ENCODE assay signal across 2 cellular contexts in the genomic region with DNA sequence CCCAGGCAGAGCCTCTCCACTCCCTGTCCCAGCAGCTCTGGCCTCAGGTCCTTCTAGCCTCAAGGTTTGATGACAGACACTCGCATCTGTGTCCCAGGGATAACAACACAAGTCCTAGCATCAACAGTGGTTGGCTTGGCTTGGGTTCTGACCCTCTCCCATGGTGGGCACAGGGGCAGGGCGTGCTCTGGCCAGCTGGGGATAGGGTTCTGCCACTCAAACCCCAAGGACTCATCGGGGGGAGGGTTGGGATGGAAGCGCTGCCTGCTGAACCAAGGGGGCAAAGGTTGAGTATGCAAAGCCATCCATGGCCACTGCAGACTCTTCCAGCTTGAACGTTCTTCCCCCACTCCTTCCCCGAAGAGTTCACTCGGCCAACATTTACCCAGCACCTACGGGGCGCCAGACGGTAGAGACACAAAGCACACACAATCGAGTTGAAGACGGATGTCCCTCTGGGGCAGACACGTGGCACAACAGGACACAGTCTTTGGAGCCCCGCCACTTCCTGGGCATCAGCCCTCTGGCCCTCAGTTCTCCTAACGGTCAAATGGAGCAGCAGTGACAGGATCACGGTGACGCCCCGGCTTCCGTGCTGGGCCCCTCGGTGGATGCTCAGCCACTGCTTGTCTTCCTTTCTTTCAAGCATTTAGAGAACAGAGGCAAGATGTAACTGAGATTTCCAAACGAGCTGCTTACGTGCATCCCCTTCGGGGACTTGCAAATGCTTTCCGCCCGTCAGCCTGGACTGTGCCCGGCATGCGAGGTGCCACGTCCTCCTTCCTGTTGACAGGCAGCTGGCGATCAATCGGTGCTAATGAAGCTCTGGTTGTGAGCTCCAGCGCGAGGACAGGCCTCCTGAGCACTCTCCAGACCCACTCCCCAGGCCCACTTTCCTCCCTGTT.
TF ChIP-seq lines count a peak whose summit lies in the region.

No MANE protein-coding gene starts in this region.

TF ChIP-seq in K562, 482 proteins besides CTCF, POLR2A, EP300 and RAD21:
- TF ChIP-seq POLR2G (IDR thresholded peaks at IDR 0.05; ENCODE audit: low read depth, low read length) (peak; percentile 22; the same call in 1 of the 2 replicates), HNRNPLL (IDR thresholded peaks at IDR 0.05; ENCODE audit: low read depth, low read length, poor library complexity, severe bottlenecking) (no peak), NUFIP1 (IDR thresholded peaks at IDR 0.05; ENCODE audit: partially characterized antibody) (no peak), RBFOX2 (IDR thresholded peaks at IDR 0.05; ENCODE audit: low read depth, low read length) (peak; percentile 43)
- TF ChIP-seq, protein P1, sequence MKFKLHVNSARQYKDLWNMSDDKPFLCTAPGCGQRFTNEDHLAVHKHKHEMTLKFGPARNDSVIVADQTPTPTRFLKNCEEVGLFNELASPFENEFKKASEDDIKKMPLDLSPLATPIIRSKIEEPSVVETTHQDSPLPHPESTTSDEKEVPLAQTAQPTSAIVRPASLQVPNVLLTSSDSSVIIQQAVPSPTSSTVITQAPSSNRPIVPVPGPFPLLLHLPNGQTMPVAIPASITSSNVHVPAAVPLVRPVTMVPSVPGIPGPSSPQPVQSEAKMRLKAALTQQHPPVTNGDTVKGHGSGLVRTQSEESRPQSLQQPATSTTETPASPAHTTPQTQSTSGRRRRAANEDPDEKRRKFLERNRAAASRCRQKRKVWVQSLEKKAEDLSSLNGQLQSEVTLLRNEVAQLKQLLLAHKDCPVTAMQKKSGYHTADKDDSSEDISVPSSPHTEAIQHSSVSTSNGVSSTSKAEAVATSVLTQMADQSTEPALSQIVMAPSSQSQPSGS (CRISPR knock-in tag; IDR thresholded peaks at IDR 0.05): no peak
TF ChIP-seq in K562: peak in this region for 2.

TF ChIP-seq in HepG2, 621 proteins besides CTCF, POLR2A, EP300 and RAD21:
- TF ChIP-seq SAFB2 (CRISPR knock-in tag; IDR thresholded peaks at IDR 0.05; ENCODE audit: borderline replicate concordance, low read depth): 0 out of 2 replicates have a peak, but pooled peaks have one; percentile 6
- TF ChIP-seq, protein P2, sequence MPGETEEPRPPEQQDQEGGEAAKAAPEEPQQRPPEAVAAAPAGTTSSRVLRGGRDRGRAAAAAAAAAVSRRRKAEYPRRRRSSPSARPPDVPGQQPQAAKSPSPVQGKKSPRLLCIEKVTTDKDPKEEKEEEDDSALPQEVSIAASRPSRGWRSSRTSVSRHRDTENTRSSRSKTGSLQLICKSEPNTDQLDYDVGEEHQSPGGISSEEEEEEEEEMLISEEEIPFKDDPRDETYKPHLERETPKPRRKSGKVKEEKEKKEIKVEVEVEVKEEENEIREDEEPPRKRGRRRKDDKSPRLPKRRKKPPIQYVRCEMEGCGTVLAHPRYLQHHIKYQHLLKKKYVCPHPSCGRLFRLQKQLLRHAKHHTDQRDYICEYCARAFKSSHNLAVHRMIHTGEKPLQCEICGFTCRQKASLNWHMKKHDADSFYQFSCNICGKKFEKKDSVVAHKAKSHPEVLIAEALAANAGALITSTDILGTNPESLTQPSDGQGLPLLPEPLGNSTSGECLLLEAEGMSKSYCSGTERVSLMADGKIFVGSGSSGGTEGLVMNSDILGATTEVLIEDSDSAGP (CRISPR knock-in tag; IDR thresholded peaks at IDR 0.05; ENCODE audit: borderline replicate concordance): 0 out of 2 replicates have a peak, but pooled peaks have one; percentile 17
- no peak for TF ChIP-seq TSC22D2 (CRISPR knock-in tag; IDR thresholded peaks at IDR 0.05; ENCODE audit: borderline replicate concordance)
- TF ChIP-seq, protein P3, sequence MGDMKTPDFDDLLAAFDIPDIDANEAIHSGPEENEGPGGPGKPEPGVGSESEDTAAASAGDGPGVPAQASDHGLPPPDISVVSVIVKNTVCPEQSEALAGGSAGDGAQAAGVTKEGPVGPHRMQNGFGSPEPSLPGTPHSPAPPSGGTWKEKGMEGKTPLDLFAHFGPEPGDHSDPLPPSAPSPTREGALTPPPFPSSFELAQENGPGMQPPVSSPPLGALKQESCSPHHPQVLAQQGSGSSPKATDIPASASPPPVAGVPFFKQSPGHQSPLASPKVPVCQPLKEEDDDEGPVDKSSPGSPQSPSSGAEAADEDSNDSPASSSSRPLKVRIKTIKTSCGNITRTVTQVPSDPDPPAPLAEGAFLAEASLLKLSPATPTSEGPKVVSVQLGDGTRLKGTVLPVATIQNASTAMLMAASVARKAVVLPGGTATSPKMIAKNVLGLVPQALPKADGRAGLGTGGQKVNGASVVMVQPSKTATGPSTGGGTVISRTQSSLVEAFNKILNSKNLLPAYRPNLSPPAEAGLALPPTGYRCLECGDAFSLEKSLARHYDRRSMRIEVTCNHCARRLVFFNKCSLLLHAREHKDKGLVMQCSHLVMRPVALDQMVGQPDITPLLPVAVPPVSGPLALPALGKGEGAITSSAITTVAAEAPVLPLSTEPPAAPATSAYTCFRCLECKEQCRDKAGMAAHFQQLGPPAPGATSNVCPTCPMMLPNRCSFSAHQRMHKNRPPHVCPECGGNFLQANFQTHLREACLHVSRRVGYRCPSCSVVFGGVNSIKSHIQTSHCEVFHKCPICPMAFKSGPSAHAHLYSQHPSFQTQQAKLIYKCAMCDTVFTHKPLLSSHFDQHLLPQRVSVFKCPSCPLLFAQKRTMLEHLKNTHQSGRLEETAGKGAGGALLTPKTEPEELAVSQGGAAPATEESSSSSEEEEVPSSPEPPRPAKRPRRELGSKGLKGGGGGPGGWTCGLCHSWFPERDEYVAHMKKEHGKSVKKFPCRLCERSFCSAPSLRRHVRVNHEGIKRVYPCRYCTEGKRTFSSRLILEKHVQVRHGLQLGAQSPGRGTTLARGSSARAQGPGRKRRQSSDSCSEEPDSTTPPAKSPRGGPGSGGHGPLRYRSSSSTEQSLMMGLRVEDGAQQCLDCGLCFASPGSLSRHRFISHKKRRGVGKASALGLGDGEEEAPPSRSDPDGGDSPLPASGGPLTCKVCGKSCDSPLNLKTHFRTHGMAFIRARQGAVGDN (CRISPR knock-in tag; IDR thresholded peaks at IDR 0.05): peak; percentile 45
- TF ChIP-seq MED1 (CRISPR knock-in tag; IDR thresholded peaks at IDR 0.05): no peak
